In the genomic region with DNA sequence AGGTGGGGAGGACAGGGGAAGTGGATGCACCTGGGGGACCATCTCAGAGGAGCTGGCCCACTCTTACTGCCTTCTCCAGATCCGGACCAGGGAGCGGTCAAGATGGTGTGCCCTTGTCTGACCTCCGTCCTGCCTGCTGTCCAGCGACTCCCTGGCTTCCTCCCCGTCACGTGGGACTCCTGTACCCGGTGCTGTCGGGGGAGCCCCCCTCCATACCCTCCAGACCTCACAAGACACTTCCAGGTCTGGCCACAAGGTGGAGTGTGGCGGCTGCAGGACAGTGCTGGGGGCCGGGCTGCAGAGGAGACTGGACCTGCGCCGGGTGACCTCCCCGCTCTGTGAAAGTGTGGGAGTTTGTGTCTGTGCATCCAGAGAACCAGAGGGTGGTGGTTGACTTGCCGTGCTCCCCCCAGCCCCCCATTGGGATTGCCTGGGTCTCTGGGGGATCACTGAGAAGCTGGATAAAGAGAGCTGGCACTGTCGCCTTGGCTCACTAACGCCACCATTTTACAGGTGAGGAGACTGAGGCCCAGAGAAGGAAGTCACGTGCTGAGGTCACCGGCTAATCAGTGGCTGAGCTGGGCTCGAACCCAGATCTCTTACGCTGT, we compare ENCODE assay signal across 8 cellular contexts. TPM values are rescaled to one million over a fixed set of nuclear protein-coding genes. Genes with fewer than 3 reads are reported as not detected.
DNase-seq lines count a peak whose midpoint lies in the region; ATAC-seq and TF ChIP-seq lines count a peak whose summit lies in the region.

No MANE protein-coding gene starts in this region.

- H3K27me3 Mint-ChIP-seq in activated T-cell treated with anti-CD3 and anti-CD28 coated beads, Interleukin-2, amount 50 U/mL, for 4 hours (ENCODE audit: low read depth), result peaks cover 14% of the 10 kb centered on the region

- H3K4ac ChIP-seq in neuronal stem cell (ENCODE audit: low read length), result peak overlapping the region; percentile 30

- no peaks in the 10 kb centered on the region for H3K36me3 Mint-ChIP-seq in activated T-cell treated with anti-CD3 and anti-CD28 coated beads, Interleukin-2, amount 50 U/mL, for 4 hours (ENCODE audit: insufficient read depth)

- no CpG with 5 or more reads among the region's 20 CpGs for WGBS in neuronal stem cell (ENCODE audit: extremely low coverage in 2 of 2, insufficient read length in 2 of 2, insufficient replicate concordance in 1 of 2), 2 donors

- DNase-seq in NCI-H524 (lab: John Stamatoyannopoulos, UW), result peak; percentile 31 to 75
- DNase-seq in NCI-H524 treated with DMSO at 0.1 percent for 48 hours (lab: John Stamatoyannopoulos, UW), result no peak
- DNase-seq in activated T-cell treated with anti-CD3 and anti-CD28 coated beads, Interleukin-2, amount 50 U/mL, for 4 hours, result peak; percentile 45
- peak; percentile 53 for DNase-seq in fibroblast of mammary gland (ENCODE audit: low read depth)
- DNase-seq in neuronal stem cell (ENCODE audit: low spot score), result peak; percentile 81
- peak; percentile 64 for DNase-seq in ureter (ENCODE audit: low spot score)

- H3K36me3 ChIP-seq in OCI-LY3 (replicated peaks; ENCODE audit: low read depth, low read length) (no peaks in the 10 kb centered on the region), neuronal stem cell (replicated peaks in 1 of 2; ENCODE audit: control insufficient read depth in 2 of 2, insufficient read depth in 2 of 2, low read length in 2 of 2) (peaks cover 0 to 2% of the 10 kb centered on the region in 2 donors)

- peak overlapping the region; percentile 69 for H3K4me3 ChIP-seq in OCI-LY3 (ENCODE audit: low read length)
- no peak overlapping the region for H3K4me3 ChIP-seq in fibroblast of mammary gland (ENCODE audit: control insufficient read depth, low read depth, low read length)
- no peak overlapping the region for H3K4me3 ChIP-seq in neuronal stem cell (ENCODE audit: low read length in 2 of 2)

- H3K9ac ChIP-seq in OCI-LY3 (ENCODE audit: low read length), result no peak overlapping the region
- H3K9ac ChIP-seq in neuronal stem cell (ENCODE audit: low read depth, low read length, poor library complexity), result peak overlapping the region; percentile 73

- H3K27ac ChIP-seq in OCI-LY3 (ENCODE audit: low read length) (no peak overlapping the region), neuronal stem cell (replicated peaks; ENCODE audit: low read length) (no peak overlapping the region)

- H3K27me3 ChIP-seq in OCI-LY3 (ENCODE audit: low read depth, low read length) (peaks cover 15% of the 10 kb centered on the region), neuronal stem cell (ENCODE audit: control insufficient read depth in 3 of 3, insufficient read depth in 3 of 3, low read depth in 1 of 3, low read length in 3 of 3) (peaks cover 0 to 3% (median 0%) of the 10 kb centered on the region in 3 experiments)

- H3K14ac ChIP-seq in neuronal stem cell (ENCODE audit: low read length), result peak overlapping the region; percentile 5

- H3K9me3 ChIP-seq in OCI-LY3 (ENCODE audit: insufficient read depth, low read length) (no peaks in the 10 kb centered on the region), neuronal stem cell (replicated peaks in 1 of 2; ENCODE audit: control insufficient read depth in 2 of 2, insufficient read depth in 1 of 2, low read depth in 1 of 2, low read length in 2 of 2) (no peaks in the 10 kb centered on the region)

- H4K91ac ChIP-seq in neuronal stem cell (ENCODE audit: low read depth, low read length, poor library complexity), result no peak overlapping the region

- TF ChIP-seq CTCF in OCI-LY3 (IDR thresholded peaks at IDR 0.05; ENCODE audit: low read depth, low read length), result peak; percentile 84
- peak; percentile 71 for TF ChIP-seq CTCF in fibroblast of mammary gland (conservative IDR thresholded peaks at IDR 0.05; ENCODE audit: control insufficient read depth, insufficient read depth, low read depth, low read length)

- H2AK5ac ChIP-seq in neuronal stem cell (ENCODE audit: low read depth, low read length), result peak overlapping the region; percentile 96

- H3K79me1 ChIP-seq in neuronal stem cell (ENCODE audit: low read depth, low read length), result peaks cover 3% of the 10 kb centered on the region

- H2BK120ac ChIP-seq in neuronal stem cell (ENCODE audit: low read depth, low read length), result peak overlapping the region; percentile 4

- no peak overlapping the region for H4K8ac ChIP-seq in neuronal stem cell (ENCODE audit: low read depth, low read length)

- H3K18ac ChIP-seq in neuronal stem cell (ENCODE audit: low read length), result peak overlapping the region; percentile 85

- H4K20me1 ChIP-seq in OCI-LY3 (ENCODE audit: insufficient read depth, low read length), result no peaks in the 10 kb centered on the region

- H3K23ac ChIP-seq in neuronal stem cell (ENCODE audit: low read depth, low read length, poor library complexity), result peak overlapping the region; percentile 8

- no peaks in the 10 kb centered on the region for H3K9me3 Mint-ChIP-seq in activated T-cell treated with anti-CD3 and anti-CD28 coated beads, Interleukin-2, amount 50 U/mL, for 4 hours

- peaks cover 14% of the 10 kb centered on the region for H3K4me1 Mint-ChIP-seq in activated T-cell treated with anti-CD3 and anti-CD28 coated beads, Interleukin-2, amount 50 U/mL, for 4 hours (ENCODE audit: low read depth)

- peak overlapping the region; percentile 86 for H2BK15ac ChIP-seq in neuronal stem cell (ENCODE audit: low read length)

- H2BK12ac ChIP-seq in neuronal stem cell (ENCODE audit: low read length), result no peak overlapping the region

- H3K4me2 ChIP-seq in OCI-LY3 (ENCODE audit: low read length) (peak overlapping the region; percentile 81), neuronal stem cell (ENCODE audit: insufficient read depth, low read length, poor library complexity, severe bottlenecking) (peak overlapping the region; percentile 35)

- peaks cover 13% of the 10 kb centered on the region for H3K4me1 ChIP-seq in OCI-LY3 (ENCODE audit: low read length)
- peaks cover 22 to 25% of the 10 kb centered on the region in 2 donors for H3K4me1 ChIP-seq in neuronal stem cell (ENCODE audit: control insufficient read depth in 2 of 2, insufficient read depth in 1 of 2, low read depth in 1 of 2, low read length in 2 of 2)

- H2AFZ ChIP-seq in OCI-LY3 (ENCODE audit: low read depth, low read length), result peak overlapping the region; percentile 80
- H2AFZ ChIP-seq in neuronal stem cell (ENCODE audit: low read length), result peak overlapping the region; percentile 12

- H3K79me2 ChIP-seq in OCI-LY3 (ENCODE audit: low read length), result no peaks in the 10 kb centered on the region

- no peak overlapping the region for H3K4me3 Mint-ChIP-seq in activated T-cell treated with anti-CD3 and anti-CD28 coated beads, Interleukin-2, amount 50 U/mL, for 4 hours

- no peak overlapping the region for H2BK5ac ChIP-seq in neuronal stem cell (ENCODE audit: low read length)

- peak; percentile 66 for ATAC-seq in HG02981 (IDR thresholded peaks at IDR 0.05; ENCODE audit: unreplicated experiment)
- peak; percentile 75 to 79 for ATAC-seq in activated T-cell treated with anti-CD3 and anti-CD28 coated beads, Interleukin-2, amount 50 U/mL, for 4 hours

RNA-seq across cellular contexts. Expression of a gene that starts 1.9 kb away (rescaled TPM):
- total RNA-seq in activated T-cell treated with anti-CD3 and anti-CD28 coated beads, Interleukin-2, amount 50 U/mL, for 4 hours, result under 1 TPM in 1 of 3 donors, not detected in 2; 0.03 TPM
- polyA plus RNA-seq in neuronal stem cell (2013, experiment 1 of 2), result 41.7 TPM
- polyA plus RNA-seq in neuronal stem cell (2013, experiment 2 of 2), result 41.7 TPM
- 0.05 TPM for total RNA-seq in ureter
